ENCODE assay signal across 8 cellular contexts in the genomic region with DNA sequence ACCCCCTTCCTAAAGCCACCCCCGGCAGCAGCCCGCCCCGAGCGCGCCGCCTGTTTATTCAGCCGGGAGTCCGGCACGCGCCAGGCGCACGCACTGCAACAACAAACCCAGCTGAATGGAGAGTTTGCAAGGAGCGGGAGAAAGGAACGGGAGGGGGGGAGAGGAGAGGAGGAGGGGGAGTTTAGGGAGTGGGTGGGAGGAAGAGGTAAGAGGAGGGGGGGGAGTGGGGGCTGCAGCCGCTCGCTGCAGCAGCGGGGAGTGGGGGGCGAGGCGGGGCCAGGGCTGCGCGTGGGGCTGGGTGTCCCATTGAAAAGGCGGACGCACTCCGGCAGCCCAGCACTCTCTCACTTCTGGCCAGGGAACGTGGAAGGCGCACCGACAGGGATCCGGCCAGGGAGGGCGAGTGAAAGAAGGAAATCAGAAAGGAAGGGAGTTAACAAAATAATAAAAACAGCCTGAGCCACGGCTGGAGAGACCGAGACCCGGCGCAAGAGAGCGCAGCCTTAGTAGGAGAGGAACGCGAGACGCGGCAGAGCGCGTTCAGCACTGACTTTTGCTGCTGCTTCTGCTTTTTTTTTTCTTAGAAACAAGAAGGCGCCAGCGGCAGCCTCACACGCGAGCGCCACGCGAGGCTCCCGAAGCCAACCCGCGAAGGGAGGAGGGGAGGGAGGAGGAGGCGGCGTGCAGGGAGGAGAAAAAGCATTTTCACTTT. TPM values are rescaled to one million over a fixed set of nuclear protein-coding genes. Genes with fewer than 3 reads are reported as not detected.
DNase-seq lines count a peak whose midpoint lies in the region; ATAC-seq and TF ChIP-seq lines count a peak whose summit lies in the region.

A gene (plus strand): TSS at position 336 of the 712 bp plus-strand sequence. CDS start 571 bp downstream, outside the sequence.

- H3K4me3 ChIP-seq in kidney epithelial cell (ENCODE audit: low read depth, low read length): peak within 1 kb of the TSS; percentile 19
- peak within 1 kb of the TSS; percentile 39 to 48 for H3K4me3 ChIP-seq in tibial artery

- H3K36me3 ChIP-seq in kidney epithelial cell (ENCODE audit: control insufficient read depth, insufficient read depth, low read length): no peaks in the 10 kb centered on the region
- no peaks in the 10 kb centered on the region for H3K36me3 ChIP-seq in tibial artery

- DNase-seq in AG20443 (ENCODE audit: low spot score): peak; percentile 47
- DNase-seq in NCI-H1436 (lab: John Stamatoyannopoulos, UW): peak; percentile 93
- DNase-seq in anterior cingulate cortex (lab: John Stamatoyannopoulos, UW): peak in 43 of 58 donors; percentile 8 to 82 (median 48)
- no peak for DNase-seq in kidney epithelial cell (ENCODE audit: low read depth)
- no peak for DNase-seq in tibial artery
- no peak for DNase-seq in posterior vena cava (ENCODE audit: low spot score)

- H3K4me1 ChIP-seq in tibial artery: peaks cover 0 to 34% (median 23%) of the 10 kb centered on the region in 4 donors

- ATAC-seq in GM18907 (IDR thresholded peaks at IDR 0.05; ENCODE audit: unreplicated experiment): peak; percentile 35
- ATAC-seq in GM18520 (IDR thresholded peaks at IDR 0.05; ENCODE audit: unreplicated experiment): no peak

- TF ChIP-seq CTCF in kidney epithelial cell (IDR thresholded peaks at IDR 0.05; ENCODE audit: insufficient read depth, low read length, poor library complexity, severe bottlenecking) (no peak), tibial artery (IDR thresholded peaks at IDR 0.05) (no peak)

- no peak within 1 kb of the TSS for H3K27ac ChIP-seq in tibial artery

- H3K9me3 ChIP-seq in tibial artery: no peaks in the 10 kb centered on the region

- H3K27me3 ChIP-seq in kidney epithelial cell (ENCODE audit: control insufficient read depth, insufficient read depth, low read length): peaks cover 74% of the 10 kb centered on the region
- H3K27me3 ChIP-seq in tibial artery: peaks cover 0 to 83% of the 10 kb centered on the region in 2 donors

- intact Hi-C loops in tibial artery (cut with DNase I; ENCODE audit: low total_unique reads) (loop anchor here (10.0 kb wide), 1 partner anchor 587 kb away; no protein-coding TSS in a partner anchor), posterior vena cava (cut with DNase I) (no loop called here)

RNA-seq across cellular contexts. Expression of the gene that starts here (rescaled TPM):
- 0.07 TPM in 1 of 2 replicates, not detected in the other for total RNA-seq in kidney epithelial cell
- total RNA-seq in posterior vena cava: not detected

Comparison
In these comparisons a context has a peak if more than half of its experiments do, and no peak if none do; other contexts are left out.
1. DNase-seq: peak in AG20443 (single experiment), NCI-H1436 (single experiment) and anterior cingulate cortex (43 of 58); none in kidney epithelial cell (single experiment), tibial artery (0 of 2) and posterior vena cava (single experiment).